Comparison of ENCODE assay signal across 19 cellular contexts in the genomic region with DNA sequence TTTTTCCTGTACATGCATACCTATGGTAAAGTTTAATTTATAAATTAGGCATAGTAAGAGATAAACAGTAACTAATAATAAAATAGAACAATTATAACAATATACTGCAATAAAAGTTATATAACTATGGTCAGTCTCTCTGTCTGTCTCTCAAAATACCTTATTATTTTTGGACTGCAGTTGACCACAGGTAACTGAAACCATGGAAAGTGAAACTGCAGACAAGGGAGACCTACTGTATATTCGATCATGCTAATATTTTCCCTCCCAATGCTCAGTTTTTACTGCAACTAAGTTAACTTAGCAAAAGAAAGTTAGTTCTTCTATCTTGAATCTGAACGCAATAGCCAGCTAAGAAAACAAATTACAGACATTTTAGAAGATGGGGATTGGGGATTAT. TPM values are rescaled to one million over a fixed set of nuclear protein-coding genes. Genes with fewer than 3 reads are reported as not detected.
"Had no signal": no experiment of that assay in that cellular context is flagged by ENCODE, and none has a peak within 500 bp of the region (broad histone marks: within the 10 kb centered on the region; RNA-seq: fewer than 3 reads in every experiment).

No MANE protein-coding gene starts in this region.

- H3K36me3 ChIP-seq: SJCRH30 had no signal

- H3K27me3 ChIP-seq: SJCRH30 had no signal

- H3K4me3 ChIP-seq: K562, SJCRH30 had no signal

- DNase-seq: NCI-H1092, NCI-H1105 treated with DMSO at 0.1 percent for 48 hours, NCI-H1417 treated with DMSO at 0.1 percent for 48 hours, NCI-H146, NCI-H1694 treated with DMSO at 0.1 percent for 48 hours, NCI-H1930, NCI-H2081, NCI-H2107, NCI-H524, NCI-H526 treated with DMSO at 0.1 percent for 48 hours, NCI-H748 treated with DMSO at 0.1 percent for 48 hours, PC-3, SHP77 treated with DMSO at 0.1 percent for 48 hours, SJCRH30, T-helper 1 cell had no signal

- H3K4me1 ChIP-seq: SJCRH30 had no signal

- H3K9me3 ChIP-seq: SJCRH30 had no signal

- H3K27ac ChIP-seq: SJCRH30 had no signal

- ATAC-seq: K562, Panc1, PC-3, Right ventricle myocardium inferior, SK-N-SH treated with all-trans-retinoic acid at 6 μM for 48 hours had no signal

- FAIRE-seq: K562 had no signal

RNA-seq across cellular contexts. Expression of a gene that starts 37.3 kb away (rescaled TPM):
- total RNA-seq: PC-3 had no signal
